8 cellular contexts compared by ENCODE assay signal in the genomic region with DNA sequence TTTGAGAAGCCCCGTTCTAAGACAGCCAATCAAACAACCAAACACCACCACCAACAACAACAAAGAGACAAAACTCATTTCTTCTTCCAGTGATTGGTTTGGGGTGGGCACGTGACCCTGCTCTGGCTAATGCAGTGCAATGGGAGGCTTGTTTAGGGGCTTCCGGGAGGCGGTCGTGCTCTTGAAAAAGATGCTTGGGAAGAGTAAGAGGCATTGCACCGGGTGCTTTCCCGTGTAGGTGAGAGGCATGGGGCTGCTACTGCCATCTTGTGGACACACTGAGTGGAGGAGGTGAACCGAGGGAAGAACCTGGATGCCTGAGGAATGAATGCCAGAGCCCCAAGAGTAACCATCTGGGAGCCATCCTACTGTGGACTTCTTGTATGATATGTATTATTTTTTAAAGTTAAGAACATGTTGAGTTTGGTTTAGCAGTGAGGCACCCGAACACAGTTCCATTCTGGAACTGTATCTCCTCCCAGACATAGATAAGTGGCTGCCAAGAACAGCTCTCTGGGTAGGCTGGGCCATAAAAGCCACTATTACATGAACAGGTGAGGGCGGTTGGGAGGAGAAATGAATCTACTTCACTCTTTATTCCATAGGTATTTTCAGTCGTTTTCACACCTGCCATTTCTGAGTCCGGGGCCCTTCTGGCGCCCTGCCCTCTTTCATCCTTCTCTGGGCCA. TPM values are rescaled to one million over a fixed set of nuclear protein-coding genes. Genes with fewer than 3 reads are reported as not detected.
DNase-seq lines count a peak whose midpoint lies in the region; ATAC-seq and TF ChIP-seq lines count a peak whose summit lies in the region.

No MANE protein-coding gene starts in this region.

- H3K4me1 ChIP-seq in RWPE2 (ENCODE audit: insufficient read depth, poor library complexity, severe bottlenecking) (no peaks in the 10 kb centered on the region), breast epithelium (no peaks in the 10 kb centered on the region), thyroid gland (no peaks in the 10 kb centered on the region)

- H3K9me3 ChIP-seq in RWPE2 (ENCODE audit: severe bottlenecking) (no peaks in the 10 kb centered on the region), breast epithelium (no peaks in the 10 kb centered on the region), thyroid gland (no peaks in the 10 kb centered on the region)

- WGBS in thyroid gland, 2 donors: 43 to 45% methylated on average over 13 of the region's 13 CpGs

- H3K36me3 ChIP-seq in RWPE2 (ENCODE audit: low read depth) (no peaks in the 10 kb centered on the region), breast epithelium (no peaks in the 10 kb centered on the region), thyroid gland (no peaks in the 10 kb centered on the region)

- TF ChIP-seq CTCF in RWPE2 (IDR thresholded peaks at IDR 0.05; ENCODE audit: poor library complexity, severe bottlenecking) (peak; percentile 81), breast epithelium (IDR thresholded peaks at IDR 0.05) (peak in 2 of 3 donors; percentile 37 to 63), thyroid gland (IDR thresholded peaks at IDR 0.05) (peak; percentile 22 to 80 (median 42))

- H3K4me3 ChIP-seq in RWPE2 (ENCODE audit: severe bottlenecking) (no peak overlapping the region), breast epithelium (no peak overlapping the region), thyroid gland (replicated peaks in 1 of 3) (no peak overlapping the region)

- no peak for TF ChIP-seq POLR2A in breast epithelium (IDR thresholded peaks at IDR 0.05)
- TF ChIP-seq POLR2A in thyroid gland (IDR thresholded peaks at IDR 0.05): no peak

- intact Hi-C loops in breast epithelium (cut with DNase I; ENCODE audit: low total_unique reads): no loop called here
- intact Hi-C loops in thyroid gland (cut with DNase I): loop anchor here (10.0 kb wide), 1 partner anchor 251 kb away; a partner anchor contains a TSS

- H3K27me3 ChIP-seq in RWPE2 (ENCODE audit: insufficient read depth, poor library complexity, severe bottlenecking) (no peaks in the 10 kb centered on the region), breast epithelium (no peaks in the 10 kb centered on the region), thyroid gland (no peaks in the 10 kb centered on the region)

- DNase-seq in NCI-H2029 (lab: John Stamatoyannopoulos, UW) (peak; percentile 27), NCI-H2029 treated with DMSO at 0.1 percent for 48 hours (lab: John Stamatoyannopoulos, UW) (no peak), HT-29 (ENCODE audit: low spot score) (peak; percentile 67), RWPE2 (ENCODE audit: low spot score) (no peak), breast epithelium (ENCODE audit: low spot score in 2 of 2) (peak; percentile 38 to 71), kidney tubule cell (ENCODE audit: low spot score) (peak; percentile 71), thyroid gland (peak; percentile 64 to 73)

- ATAC-seq in GM21390 (IDR thresholded peaks at IDR 0.05; ENCODE audit: unreplicated experiment): peak; percentile 50
- peak; percentile 72; the same call in 2 of the 3 replicates for ATAC-seq in RWPE2 (ENCODE audit: low read depth)

- H3K27ac ChIP-seq in RWPE2 (ENCODE audit: poor library complexity, severe bottlenecking) (no peak overlapping the region), breast epithelium (no peak overlapping the region), thyroid gland (no peak overlapping the region)

RNA-seq across cellular contexts. Expression of a gene that starts 19.1 kb away (rescaled TPM):
- total RNA-seq in HT-29 (2014; rRNA removed; shearing (Covaris generic)): not detected in 2 replicates
- 10 to 100 TPM in 1 of 3 donors, 1 to 10 TPM in 2; 7.8 to 10.8 (median 9.5) TPM for total RNA-seq in breast epithelium
- total RNA-seq in thyroid gland: 10 to 100 TPM in 1 of 4 donors, 1 to 10 TPM in 3; 4.0 to 11.7 (median 6.9) TPM

Comparison
In these comparisons a context has a peak if more than half of its experiments do, and no peak if none do; other contexts are left out.
1. DNase-seq: peak in NCI-H2029 (single experiment), HT-29 (single experiment), breast epithelium (2 of 2), kidney tubule cell (single experiment) and thyroid gland (2 of 2); none in NCI-H2029 treated with DMSO at 0.1 percent for 48 hours (single experiment) and RWPE2 (single experiment).
2. Peak in every context shown above with its lines, with median percentiles within 50 percentile points of each other: CTCF ChIP-seq.